Comparison of ENCODE assay signal across 20 cellular contexts in the genomic region with DNA sequence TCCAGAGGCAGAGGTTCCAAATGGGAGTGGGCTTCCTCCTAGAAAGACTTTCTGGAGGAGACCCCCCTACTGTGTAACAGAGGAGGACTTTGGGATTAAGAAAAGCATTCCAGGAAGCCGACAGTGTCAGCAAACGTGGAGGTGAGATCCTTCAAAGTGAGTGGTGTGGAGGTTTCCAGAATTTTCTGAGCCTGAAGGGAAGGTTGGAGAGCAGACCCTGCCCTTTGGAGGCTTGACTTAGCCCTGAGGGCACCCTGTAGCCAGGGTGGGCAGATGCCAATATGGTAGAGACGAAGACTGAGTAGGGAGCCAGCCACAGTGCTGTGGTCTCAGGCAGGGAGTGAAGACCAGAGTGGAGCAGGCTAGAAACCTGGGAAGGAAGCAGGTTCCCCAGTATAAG. TPM values are rescaled to one million over a fixed set of nuclear protein-coding genes. Genes with fewer than 3 reads are reported as not detected.
DNase-seq lines count a peak whose midpoint lies in the region; ATAC-seq and TF ChIP-seq lines count a peak whose summit lies in the region.
"Had no signal": no experiment of that assay in that cellular context is flagged by ENCODE, and none has a peak within 500 bp of the region (broad histone marks: within the 10 kb centered on the region; RNA-seq: fewer than 3 reads in every experiment).

No MANE protein-coding gene starts in this region.

- H3K36me3 Mint-ChIP-seq in Caco-2 (ENCODE audit: insufficient read depth, unreplicated experiment), result no peaks in the 10 kb centered on the region
- H3K36me3 Mint-ChIP-seq in T-helper 17 cell (ENCODE audit: low read depth), result peaks cover 3% of the 10 kb centered on the region
- no peaks in the 10 kb centered on the region for H3K36me3 Mint-ChIP-seq in glutamatergic neuron (ENCODE audit: unreplicated experiment)
- H3K36me3 Mint-ChIP-seq in neural progenitor cell, result peaks cover 17% of the 10 kb centered on the region
- H3K36me3 Mint-ChIP-seq: stimulated activated memory B cell treated with anti-CD40 and anti-IgM and Interleukin-4, amounts not matched to agents 10 μg/mL and 1 μg/mL and 100 μg/mL, for 72 hours had no signal

- H3K4me3 ChIP-seq in Caco-2 (ENCODE audit: low read depth, low read length), result no peak overlapping the region
- H3K4me3 ChIP-seq in neural progenitor cell, result no peak overlapping the region
- no peak overlapping the region for H3K4me3 ChIP-seq in esophagus muscularis mucosa

- H3K9ac ChIP-seq in neural progenitor cell, result no peak overlapping the region

- no peaks in the 10 kb centered on the region for H3K27me3 ChIP-seq in Caco-2 (replicated peaks; ENCODE audit: control insufficient read depth, insufficient read depth, low read length)
- H3K27me3 ChIP-seq in neural progenitor cell, result peaks cover 16% of the 10 kb centered on the region
- no peaks in the 10 kb centered on the region for H3K27me3 ChIP-seq in esophagus muscularis mucosa
- H3K27me3 ChIP-seq: neutrophil, testis had no signal

- H3K9me3 ChIP-seq in Caco-2 (no peaks in the 10 kb centered on the region), T-helper 17 cell (ENCODE audit: control insufficient read depth, low read length, poor library complexity, severe bottlenecking) (no peaks in the 10 kb centered on the region), neural progenitor cell (ENCODE audit: low read depth) (no peaks in the 10 kb centered on the region), esophagus muscularis mucosa (no peaks in the 10 kb centered on the region)
- H3K9me3 ChIP-seq: neutrophil, testis had no signal

- H3K4me1 Mint-ChIP-seq in Caco-2 (ENCODE audit: low read depth, unreplicated experiment) (peaks cover 6% of the 10 kb centered on the region), T-helper 17 cell (peaks cover 29% of the 10 kb centered on the region), glutamatergic neuron (ENCODE audit: low read depth, unreplicated experiment) (peaks cover 3% of the 10 kb centered on the region), neural progenitor cell (peaks cover 21% of the 10 kb centered on the region)

- peak overlapping the region; percentile 94 for H3K4me2 ChIP-seq in neural progenitor cell

- H3K9me3 Mint-ChIP-seq in Caco-2 (ENCODE audit: unreplicated experiment), result no peaks in the 10 kb centered on the region
- H3K9me3 Mint-ChIP-seq in glutamatergic neuron (ENCODE audit: unreplicated experiment), result peaks cover 9% of the 10 kb centered on the region
- no peaks in the 10 kb centered on the region for H3K9me3 Mint-ChIP-seq in neural progenitor cell
- H3K9me3 Mint-ChIP-seq: activated naive CD8-positive, alpha-beta T cell treated with anti-CD3 and anti-CD28 coated beads, Interleukin-2, amount 10 ng/mL, durations not matched to agents 7 days and 5 days; activated T-helper 17 cell treated with anti-CD3 and anti-CD28 coated beads, Interleukin-2, amount 50 U/mL, for 72 hours; stimulated activated memory B cell treated with anti-CD40 and anti-IgM and Interleukin-4, amounts not matched to agents 10 μg/mL and 1 μg/mL and 100 μg/mL, for 72 hours had no signal

- peak overlapping the region; percentile 86 for H3K27ac Mint-ChIP-seq in Caco-2 (ENCODE audit: unreplicated experiment)
- H3K27ac Mint-ChIP-seq in T-helper 17 cell, result peak overlapping the region; percentile 75
- peak overlapping the region; percentile 45 for H3K27ac Mint-ChIP-seq in glutamatergic neuron (ENCODE audit: unreplicated experiment)
- no peak overlapping the region for H3K27ac Mint-ChIP-seq in neural progenitor cell
- H3K27ac Mint-ChIP-seq: activated naive CD8-positive, alpha-beta T cell treated with anti-CD3 and anti-CD28 coated beads, Interleukin-2, amount 10 ng/mL, durations not matched to agents 7 days and 5 days; activated T-helper 17 cell treated with anti-CD3 and anti-CD28 coated beads, Interleukin-2, amount 50 U/mL, for 72 hours had no signal

- no peak overlapping the region for H3K27ac ChIP-seq in neural progenitor cell
- H3K27ac ChIP-seq in esophagus muscularis mucosa (replicated peaks in 1 of 4), result no peak overlapping the region

- CTCF ChIA-PET in Caco-2 (lab: Charles Lee), result no interaction called here

- BruUV-seq in Caco-2 (replicated peaks; lab: Mats Ljungman, UMichigan), result no TSS peak

- H3K36me3 ChIP-seq in Caco-2 (ENCODE audit: control insufficient read depth, insufficient read depth, low read length) (no peaks in the 10 kb centered on the region; the same call in 1 of the 2 replicates), neural progenitor cell (no peaks in the 10 kb centered on the region), esophagus muscularis mucosa (peaks cover 0 to 23% (median 19%) of the 10 kb centered on the region in 4 donors)

- no peak for DNase-seq in Caco-2
- DNase-seq in T-helper 17 cell, result no peak
- no peak for DNase-seq in glutamatergic neuron
- no peak for DNase-seq in neural progenitor cell (ENCODE audit: low spot score)
- DNase-seq in SIG-M5 (lab: John Stamatoyannopoulos, UW), result no peak
- DNase-seq in activated CD4-positive, alpha-beta T cell treated with anti-CD3 and anti-CD28 coated beads, Interleukin-2, amount 50 U/mL, for 1 hour, result no peak
- DNase-seq in esophagus muscularis mucosa (ENCODE audit: extremely low spot score), result no peak
- no peak for DNase-seq in SW480 (ENCODE audit: low spot score)
- DNase-seq: activated naive CD8-positive, alpha-beta T cell treated with anti-CD3 and anti-CD28 coated beads, Interleukin-2, amount 10 ng/mL, durations not matched to agents 7 days and 5 days; Kasumi-1; NCI-H1048; NCI-H187 treated with DMSO at 0.1 percent for 48 hours; NCI-H2227 treated with DMSO at 0.1 percent for 48 hours; NCI-H82; T-helper 2 cell; testis; WERI-Rb-1 had no signal

- H3K79me2 ChIP-seq in neural progenitor cell (ENCODE audit: low read depth), result peaks cover 40% of the 10 kb centered on the region

- no peak for TF ChIP-seq POLR2A in esophagus muscularis mucosa (IDR thresholded peaks at IDR 0.05; ENCODE audit: low read depth)

- H4K20me1 ChIP-seq in neural progenitor cell (ENCODE audit: low read depth), result peaks cover 26% of the 10 kb centered on the region

- TF ChIP-seq CTCF in Caco-2 (IDR thresholded peaks at IDR 0.05; ENCODE audit: insufficient read depth in 1 of 2, low read depth in 1 of 2, low read length in 1 of 2, severe bottlenecking in 1 of 2, unreplicated experiment in 1 of 2), result no peak
- TF ChIP-seq CTCF in glutamatergic neuron (IDR thresholded peaks at IDR 0.05; ENCODE audit: partially characterized antibody, unreplicated experiment), result no peak
- no peak for TF ChIP-seq CTCF in neural progenitor cell (IDR thresholded peaks at IDR 0.05)
- TF ChIP-seq CTCF in esophagus muscularis mucosa (IDR thresholded peaks at IDR 0.05), result no peak

- no peak overlapping the region for H2AFZ ChIP-seq in neural progenitor cell (replicated peaks)

- H3K27me3 Mint-ChIP-seq in Caco-2 (ENCODE audit: insufficient read depth, unreplicated experiment) (no peaks in the 10 kb centered on the region), T-helper 17 cell (no peaks in the 10 kb centered on the region), glutamatergic neuron (ENCODE audit: unreplicated experiment) (peaks cover 8% of the 10 kb centered on the region), neural progenitor cell (ENCODE audit: insufficient read depth, low read depth) (no peaks in the 10 kb centered on the region)
- H3K27me3 Mint-ChIP-seq: activated naive CD8-positive, alpha-beta T cell treated with anti-CD3 and anti-CD28 coated beads, Interleukin-2, amount 10 ng/mL, durations not matched to agents 7 days and 5 days; activated T-helper 17 cell treated with anti-CD3 and anti-CD28 coated beads, Interleukin-2, amount 50 U/mL, for 72 hours; stimulated activated memory B cell treated with anti-CD40 and anti-IgM and Interleukin-4, amounts not matched to agents 10 μg/mL and 1 μg/mL and 100 μg/mL, for 72 hours had no signal

- no peak for TF ChIP-seq EP300 in esophagus muscularis mucosa (IDR thresholded peaks at IDR 0.05)

- intact Hi-C loops in Caco-2 (cut with micrococcal nuclease; ENCODE audit: unreplicated experiment) (no loop called here), esophagus muscularis mucosa (cut with DNase I) (loop anchor here (2.0 to 5.0 kb wide), 2 partner anchors 60 to 79 kb away; partner anchors contain the start of gene SCARF2)

- WGBS in esophagus muscularis mucosa, result 87% methylated on average over 3 of the region's 3 CpGs

- ATAC-seq in T-helper 17 cell, result no peak
- ATAC-seq: activated T-helper 17 cell treated with anti-CD3 and anti-CD28 coated beads, Interleukin-2, amount 50 U/mL, for 72 hours; stimulated activated memory B cell treated with anti-CD40 and anti-IgM and Interleukin-4, amounts not matched to agents 10 μg/mL and 1 μg/mL and 100 μg/mL, for 72 hours had no signal

- H3K4me3 Mint-ChIP-seq in Caco-2 (ENCODE audit: unreplicated experiment), result no peak overlapping the region
- H3K4me3 Mint-ChIP-seq in T-helper 17 cell, result no peak overlapping the region
- H3K4me3 Mint-ChIP-seq in glutamatergic neuron (ENCODE audit: unreplicated experiment), result no peak overlapping the region
- H3K4me3 Mint-ChIP-seq in neural progenitor cell, result peak overlapping the region; percentile 34
- H3K4me3 Mint-ChIP-seq: stimulated activated memory B cell treated with anti-CD40 and anti-IgM and Interleukin-4, amounts not matched to agents 10 μg/mL and 1 μg/mL and 100 μg/mL, for 72 hours had no signal

- POLR2A ChIA-PET in Caco-2 (lab: Charles Lee), result no interaction called here

- peaks cover under 1% of the 10 kb centered on the region; the same call in 1 of the 2 replicates for H3K4me1 ChIP-seq in Caco-2
- H3K4me1 ChIP-seq in neural progenitor cell, result peaks cover 16% of the 10 kb centered on the region
- H3K4me1 ChIP-seq in esophagus muscularis mucosa, result peaks cover 17 to 39% (median 36%) of the 10 kb centered on the region in 4 donors

- H3F3A ChIP-seq in neural progenitor cell (ENCODE audit: low read depth), result peaks cover 6% of the 10 kb centered on the region

RNA-seq across cellular contexts. Expression of gene KLHL22, which starts 1.8 kb away (rescaled TPM):
- total RNA-seq in Caco-2 (2022) (20.9 and 24.4 TPM in 2 replicates), T-helper 17 cell (10 to 100 TPM; 28.1 to 33.1 TPM), glutamatergic neuron (ENCODE audit: unreplicated experiment) (20.2 TPM), neural progenitor cell (ENCODE audit: low replicate concordance) (14.3 and 31.9 TPM in 2 replicates), esophagus muscularis mucosa (10 to 100 TPM; 19.9 to 35.5 (median 27.3) TPM)

RNA-seq across cellular contexts. Expression of gene MED15, which starts 10.0 kb away (rescaled TPM):
- total RNA-seq in Caco-2 (2022), result 94.7 and 104 TPM in 2 replicates
- 100 to 1,000 TPM; 207 to 251 TPM for total RNA-seq in T-helper 17 cell
- 83.6 TPM for total RNA-seq in glutamatergic neuron (ENCODE audit: unreplicated experiment)
- total RNA-seq in neural progenitor cell (ENCODE audit: low replicate concordance), result 11.4 and 21.3 TPM in 2 replicates
- 10 to 100 TPM; 34.0 to 54.1 (median 38.9) TPM for total RNA-seq in esophagus muscularis mucosa

RNA-seq across cellular contexts. Expression of gene SCARF2, which starts 59.8 kb away (rescaled TPM):
- total RNA-seq in Caco-2 (2022) (0.58 and 0.73 TPM in 2 replicates), T-helper 17 cell (1 to 10 TPM; 3.1 to 3.6 TPM), glutamatergic neuron (ENCODE audit: unreplicated experiment) (3.4 TPM), neural progenitor cell (ENCODE audit: low replicate concordance) (0.22 and 3.9 TPM in 2 replicates), esophagus muscularis mucosa (10 to 100 TPM; 14.5 to 31.6 (median 22.2) TPM)
